Comparison of ENCODE assay signal across 8 cellular contexts in genomic region chr16:81524885-81525284, GRCh38.
A peak's percentile ranks its signal among the peaks of the same experiment; 100 is the strongest.
DNase-seq lines count a peak whose midpoint lies in the region; ATAC-seq and TF ChIP-seq lines count a peak whose summit lies in the region.
"Not testable (repeated sequence)": the region's sequence is repeated elsewhere in the genome, so short reads cannot be mapped to it uniquely, and the experiment has no call there.

No MANE protein-coding gene starts in this region.

- H3K4me3 Mint-ChIP-seq in CD8-positive, alpha-beta T cell; T-helper 17 cell; activated T-cell treated with anti-CD3 and anti-CD28 coated beads, Interleukin-2, amount 50 U/mL, for 72 hours: not testable (repeated sequence)
- peak overlapping the region; percentile 37 for H3K4me3 Mint-ChIP-seq in endothelial cell (ENCODE audit: unreplicated experiment)
- peak overlapping the region; percentile 57 to 88 (median 72) for H3K4me3 Mint-ChIP-seq in immature natural killer cell

- DNase-seq in CD8-positive, alpha-beta T cell; RWPE1 (ENCODE audit: low spot score); T-helper 17 cell; activated T-cell treated with anti-CD3 and anti-CD28 coated beads, Interleukin-2, amount 50 U/mL, for 72 hours; endothelial cell (ENCODE audit: low spot score); immature natural killer cell; vagina (ENCODE audit: extremely low spot score in 2 of 2): not testable (repeated sequence)
- peak; percentile 16 for DNase-seq in posterior vena cava (ENCODE audit: low spot score)

- H3K36me3 ChIP-seq in CD8-positive, alpha-beta T cell (ENCODE audit: insufficient read depth, low read length); vagina: not testable (repeated sequence)

- peak overlapping the region; percentile 96 for H3K27ac Mint-ChIP-seq in CD8-positive, alpha-beta T cell
- H3K27ac Mint-ChIP-seq in T-helper 17 cell (peak overlapping the region; percentile 99), immature natural killer cell (peak overlapping the region; percentile 96 to 100 (median 98))
- H3K27ac Mint-ChIP-seq in activated T-cell treated with anti-CD3 and anti-CD28 coated beads, Interleukin-2, amount 50 U/mL, for 72 hours: peak overlapping the region; percentile 33
- not testable (repeated sequence) for H3K27ac Mint-ChIP-seq in endothelial cell (ENCODE audit: unreplicated experiment)

- not testable (repeated sequence) for H3K4me3 ChIP-seq in CD8-positive, alpha-beta T cell (ENCODE audit: low read depth, low read length); vagina

- TF ChIP-seq POLR2A in vagina (IDR thresholded peaks at IDR 0.05): not testable (repeated sequence)

- POLR2A ChIA-PET in CD8-positive, alpha-beta T cell (lab: Charles Lee): not testable (repeated sequence)
- POLR2A ChIA-PET in RWPE1 (lab: Yijun Ruan, JAX; ENCODE audit: low non-redundant PET): interaction anchor here (0.7 kb wide), 1 partner anchor 12 kb away, joined by 5 read pairs; no protein-coding TSS in a partner anchor

- H3K36me3 Mint-ChIP-seq in CD8-positive, alpha-beta T cell: peaks cover 13% of the 10 kb centered on the region
- not testable (repeated sequence) for H3K36me3 Mint-ChIP-seq in T-helper 17 cell (ENCODE audit: low read depth); activated T-cell treated with anti-CD3 and anti-CD28 coated beads, Interleukin-2, amount 50 U/mL, for 72 hours (ENCODE audit: insufficient read depth in 2 of 2); endothelial cell (ENCODE audit: low read depth, unreplicated experiment); immature natural killer cell

- intact Hi-C loops in CD8-positive, alpha-beta T cell (cut with DNase I, micrococcal nuclease): loop anchor here (5.0 to 10.0 kb wide), 6 partner anchors 53 to 1130 kb away; partner anchors contain the start of gene CMIP (in 1 of the 2)
- intact Hi-C loops in posterior vena cava (cut with DNase I); vagina (cut with DNase I): not testable (repeated sequence)

- not testable (repeated sequence) for H3K9me3 ChIP-seq in CD8-positive, alpha-beta T cell (ENCODE audit: low read length); T-helper 17 cell (ENCODE audit: control insufficient read depth, low read length, poor library complexity, severe bottlenecking); vagina

- H3K27me3 Mint-ChIP-seq in CD8-positive, alpha-beta T cell (ENCODE audit: low read depth); T-helper 17 cell; activated T-cell treated with anti-CD3 and anti-CD28 coated beads, Interleukin-2, amount 50 U/mL, for 72 hours (ENCODE audit: low read depth); endothelial cell (ENCODE audit: unreplicated experiment): not testable (repeated sequence)
- peaks cover 51 to 57% (median 57%) of the 10 kb centered on the region in 3 donors for H3K27me3 Mint-ChIP-seq in immature natural killer cell (ENCODE audit: low read depth in 3 of 3)

- H3K4me1 Mint-ChIP-seq in CD8-positive, alpha-beta T cell (ENCODE audit: low read depth): peaks cover 71% of the 10 kb centered on the region
- H3K4me1 Mint-ChIP-seq in T-helper 17 cell (peaks cover 58% of the 10 kb centered on the region), endothelial cell (ENCODE audit: unreplicated experiment) (peaks cover 18% of the 10 kb centered on the region), immature natural killer cell (peaks cover 91 to 97% of the 10 kb centered on the region in 2 donors)
- peaks cover 41% of the 10 kb centered on the region for H3K4me1 Mint-ChIP-seq in activated T-cell treated with anti-CD3 and anti-CD28 coated beads, Interleukin-2, amount 50 U/mL, for 72 hours (ENCODE audit: low read depth)

- CTCF ChIA-PET in CD8-positive, alpha-beta T cell (lab: Charles Lee); RWPE1 (lab: Yijun Ruan, JAX): not testable (repeated sequence)

- not testable (repeated sequence) for TF ChIP-seq CTCF in CD8-positive, alpha-beta T cell (IDR thresholded peaks at IDR 0.05); RWPE1 (conservative IDR thresholded peaks at IDR 0.05; ENCODE audit: low read depth); endothelial cell (IDR thresholded peaks at IDR 0.05; ENCODE audit: unreplicated experiment); vagina (IDR thresholded peaks at IDR 0.05)

- not testable (repeated sequence) for ATAC-seq in CD8-positive, alpha-beta T cell; T-helper 17 cell; activated T-cell treated with anti-CD3 and anti-CD28 coated beads, Interleukin-2, amount 50 U/mL, for 72 hours (replicated peaks in 1 of 2)

- not testable (repeated sequence) for H3K27me3 ChIP-seq in CD8-positive, alpha-beta T cell (ENCODE audit: insufficient read depth, low read length); vagina

- peaks cover 58% of the 10 kb centered on the region for H3K4me1 ChIP-seq in CD8-positive, alpha-beta T cell (ENCODE audit: insufficient read depth, low read length)
- peaks cover 71% of the 10 kb centered on the region for H3K4me1 ChIP-seq in vagina

- not testable (repeated sequence) for H3K27ac ChIP-seq in CD8-positive, alpha-beta T cell (ENCODE audit: low read depth, low read length)
- H3K27ac ChIP-seq in RWPE1 (peak overlapping the region; percentile 89), vagina (peak overlapping the region; percentile 68)

- H3K9me3 Mint-ChIP-seq in CD8-positive, alpha-beta T cell; activated T-cell treated with anti-CD3 and anti-CD28 coated beads, Interleukin-2, amount 50 U/mL, for 72 hours; endothelial cell (ENCODE audit: unreplicated experiment); immature natural killer cell: not testable (repeated sequence)
